ENCODE assay signal across 11 cellular contexts in the genomic region with DNA sequence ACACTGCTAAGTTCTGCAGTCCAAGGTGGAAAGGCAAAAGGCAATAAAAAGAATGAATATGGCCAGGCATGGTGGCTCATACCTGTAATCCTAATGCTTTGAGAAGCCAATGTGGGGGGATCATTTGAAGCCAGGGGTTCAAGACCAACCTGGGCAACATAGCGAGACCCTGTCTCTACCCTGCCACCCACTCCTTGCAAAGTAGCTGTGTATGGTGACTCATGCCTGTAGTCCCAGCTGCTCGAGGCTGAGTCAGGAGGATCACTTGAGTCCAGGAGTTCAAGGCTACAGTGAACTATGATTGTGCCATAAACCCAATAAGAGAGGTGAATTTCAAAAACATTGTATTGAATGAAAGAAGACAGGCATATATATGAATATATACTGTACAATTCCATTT. TPM values are rescaled to one million over a fixed set of nuclear protein-coding genes. Genes with fewer than 3 reads are reported as not detected.
DNase-seq lines count a peak whose midpoint lies in the region; ATAC-seq, FAIRE-seq and TF ChIP-seq lines count a peak whose summit lies in the region.
"Had no signal": no experiment of that assay in that cellular context is flagged by ENCODE, and none has a peak within 500 bp of the region (broad histone marks: within the 10 kb centered on the region; RNA-seq: fewer than 3 reads in every experiment).

No MANE protein-coding gene starts in this region.

- peaks cover 55% of the 10 kb centered on the region for H3K4me1 ChIP-seq in ACC112 (ENCODE audit: control insufficient read depth, insufficient read depth, low read length, unreplicated experiment)
- H3K4me1 ChIP-seq in HUES48 (ENCODE audit: control insufficient read depth, insufficient read depth, low read length), result peaks cover 39% of the 10 kb centered on the region
- peaks cover 68% of the 10 kb centered on the region for H3K4me1 ChIP-seq in HepG2 (ENCODE audit: insufficient read depth, low read length)

- H3K27me3 ChIP-seq in ACC112 (ENCODE audit: insufficient read depth, low read length) (no peaks in the 10 kb centered on the region), HUES48 (ENCODE audit: control insufficient read depth, insufficient read depth, low read length) (no peaks in the 10 kb centered on the region), HepG2 (ENCODE audit: control insufficient read depth in 1 of 2, insufficient read depth in 2 of 2, low read length in 2 of 2) (no peaks in the 10 kb centered on the region; a peak in 2 of 5 replicates)

- BruUV-seq in HepG2 (replicated peaks; lab: Mats Ljungman, UMichigan), result no TSS peak

- H3K9me3 ChIP-seq in HUES48 (ENCODE audit: control insufficient read depth, insufficient read depth, low read length) (no peaks in the 10 kb centered on the region), HepG2 (ENCODE audit: low read length) (no peaks in the 10 kb centered on the region)

- FAIRE-seq in HepG2 (lab: Jason Lieb, UNC), result peak; percentile 62
- FAIRE-seq: GM19239 had no signal

- H3K9me3 Mint-ChIP-seq in activated naive CD8-positive, alpha-beta T cell treated with anti-CD3 and anti-CD28 coated beads for 36 hours, result peaks cover 2% of the 10 kb centered on the region

- POLR2A ChIA-PET in HepG2 (lab: Yijun Ruan, JAX), result interaction anchor here (0.6 to 1.8 kb wide), 6 partner anchors 18 to 563 kb away, joined by 3 to 12 read pairs (median 4); a partner anchor contains a TSS

- TF ChIP-seq POLR2A in HepG2 (IDR thresholded peaks at IDR 0.05; ENCODE audit: insufficient read depth in 1 of 2, low read depth in 2 of 2, low read length in 2 of 2), result no peak

- peak overlapping the region; percentile 18 for H3K27ac Mint-ChIP-seq in activated naive CD8-positive, alpha-beta T cell treated with anti-CD3 and anti-CD28 coated beads for 36 hours

- no peak for TF ChIP-seq RAD21 in HepG2 (CRISPR knock-in tag; IDR thresholded peaks at IDR 0.05)

- peaks cover 66% of the 10 kb centered on the region for H3K4me1 Mint-ChIP-seq in activated naive CD8-positive, alpha-beta T cell treated with anti-CD3 and anti-CD28 coated beads for 36 hours

- H3K79me2 ChIP-seq in ACC112 (ENCODE audit: control insufficient read depth, insufficient read depth, low read length, unreplicated experiment) (peaks cover 72% of the 10 kb centered on the region), HepG2 (ENCODE audit: insufficient read depth, low read length) (peaks cover 79% of the 10 kb centered on the region)

- H3K36me3 ChIP-seq in ACC112 (ENCODE audit: insufficient read depth, low read length) (no peaks in the 10 kb centered on the region), HUES48 (ENCODE audit: control insufficient read depth, insufficient read depth, low read length) (0 out of 2 replicates have a peak, but pooled peaks cover 3% of the 10 kb centered on the region), HepG2 (replicated peaks in 1 of 2; ENCODE audit: control insufficient read depth in 1 of 2, insufficient read depth in 2 of 2, low read length in 2 of 2) (no peaks in the 10 kb centered on the region)

- TF ChIP-seq CTCF in HepG2 (CRISPR knock-in tag; IDR thresholded peaks at IDR 0.05), result no peak

- H3K4me3 ChIP-seq in ACC112 (ENCODE audit: low read depth, low read length) (peak overlapping the region; percentile 50), HUES48 (ENCODE audit: low read depth, low read length) (0 out of 2 replicates have a peak overlapping the region, but pooled peaks have one; percentile 88), HepG2 (replicated peaks in 1 of 3; ENCODE audit: insufficient read depth in 1 of 3, low read depth in 2 of 3, low read length in 3 of 3) (peak overlapping the region; percentile 90 to 96 (median 94))

- ATAC-seq in HepG2 (no peak), HG02588 (IDR thresholded peaks at IDR 0.05; ENCODE audit: unreplicated experiment) (no peak), HG03175 (IDR thresholded peaks at IDR 0.05; ENCODE audit: unreplicated experiment) (no peak)

- H3K27me3 Mint-ChIP-seq in activated naive CD8-positive, alpha-beta T cell treated with anti-CD3 and anti-CD28 coated beads for 36 hours, result no peaks in the 10 kb centered on the region

- H2AFZ ChIP-seq in ACC112 (ENCODE audit: low read length, unreplicated experiment) (no peak overlapping the region), HepG2 (ENCODE audit: low read length) (no peak overlapping the region)

- no peak overlapping the region for H3K27ac ChIP-seq in ACC112 (ENCODE audit: low read depth, low read length)
- no peak overlapping the region for H3K27ac ChIP-seq in HUES48 (ENCODE audit: low read depth, low read length)
- H3K27ac ChIP-seq in HepG2 (ENCODE audit: extremely low read length, insufficient read depth, low read length), result peak overlapping the region; percentile 65
- no peak overlapping the region for H3K27ac ChIP-seq in caudate nucleus (ENCODE audit: low read depth, low read length)

- CTCF ChIA-PET in HepG2 (lab: Yijun Ruan, JAX; ENCODE audit: low intra/inter-chr PET ratio, low total read pairs), result no interaction called here

- 17% methylated on average over 2 of the region's 2 CpGs for WGBS in HepG2 (ENCODE audit: low lambda C conversion rate)

- H3K36me3 Mint-ChIP-seq in activated naive CD8-positive, alpha-beta T cell treated with anti-CD3 and anti-CD28 coated beads for 36 hours, result peaks cover 28% of the 10 kb centered on the region

- H3K4me2 ChIP-seq in HepG2 (ENCODE audit: low read depth, low read length), result peak overlapping the region; percentile 91

- H4K20me1 ChIP-seq in HepG2 (ENCODE audit: insufficient read depth, low read length), result peaks cover 64% of the 10 kb centered on the region

- intact Hi-C loops in HepG2 (cut with micrococcal nuclease; ENCODE audit: unreplicated experiment), result loop anchor here (5.0 kb wide), 1 partner anchor 193 kb away; no protein-coding TSS in a partner anchor

- in situ Hi-C loops in HepG2 (cut with HindIII; ENCODE audit: extremely low pct_ligation_motif_present, low pct_unique_long_range_greater_than_20kb), result no loop called here

- TF ChIP-seq EP300 in HepG2 (IDR thresholded peaks at IDR 0.05; ENCODE audit: low read depth in 2 of 2, low read length in 2 of 2) (0 out of 4 replicates have a peak, but pooled peaks of 1 of the 2 experiments have one; percentile 37), HepG2 (CRISPR knock-in tag; IDR thresholded peaks at IDR 0.05; ENCODE audit: borderline replicate concordance) (no peak)

- H3K9ac ChIP-seq in HUES48 (ENCODE audit: low read depth, low read length) (no peak overlapping the region), HepG2 (ENCODE audit: insufficient read depth, low read depth, low read length) (peak overlapping the region; percentile 99)

- H3K4me3 Mint-ChIP-seq in activated naive CD8-positive, alpha-beta T cell treated with anti-CD3 and anti-CD28 coated beads for 36 hours, result peak overlapping the region; percentile 44

- no peak for DNase-seq in activated naive CD8-positive, alpha-beta T cell treated with anti-CD3 and anti-CD28 coated beads for 36 hours
- peak; percentile 71 for DNase-seq in HepG2 (ENCODE audit: low spot score)
- no peak for DNase-seq in caudate nucleus (lab: John Stamatoyannopoulos, UW)
- DNase-seq in T-helper 9 cell, result no peak
- DNase-seq: effector CD8-positive, alpha-beta T cell; midbrain had no signal

RNA-seq across cellular contexts. Expression of a gene that starts 2.4 kb away (rescaled TPM):
- 100 to 1,000 TPM; 234 to 235 TPM for total RNA-seq in activated naive CD8-positive, alpha-beta T cell treated with anti-CD3 and anti-CD28 coated beads for 36 hours
- 340 and 475 TPM in 2 replicates for total RNA-seq in HepG2 (2016; rRNA removed; fragmentation: Illumina TruSeq; extraction: Trizol)
- 118 and 121 TPM in 2 replicates for total RNA-seq in HepG2 (2016; cell fraction: cytosol; rRNA removed; fragmentation: Illumina TruSeq; extraction: Trizol; ENCODE audit: low read depth)
- 344 and 488 TPM in 2 replicates for total RNA-seq in HepG2 (2016; cell fraction: insoluble cytoplasmic fraction; rRNA removed; fragmentation: Illumina TruSeq; extraction: Trizol)
- 130 and 135 TPM in 2 replicates for total RNA-seq in HepG2 (2016; cell fraction: membrane; rRNA removed; fragmentation: Illumina TruSeq; extraction: Trizol)
- total RNA-seq in HepG2 (2016; cell fraction: nucleus; rRNA removed; fragmentation: Illumina TruSeq; extraction: Trizol), result 113 and 117 TPM in 2 replicates
- 238 and 265 TPM in 2 replicates for polyA plus RNA-seq in HepG2 (2011; rRNA removed)
- polyA plus RNA-seq in HepG2 (2011; cell fraction: cytosol; rRNA removed), result 202 and 250 TPM in 2 replicates
- polyA plus RNA-seq in HepG2 (2011; cell fraction: nucleus; rRNA removed), result 45.6 and 55.4 TPM in 2 replicates
- 212 and 213 TPM in 2 replicates for polyA plus RNA-seq in HepG2 (2012)
- polyA plus RNA-seq in HepG2 (2016; cell fraction: cytosol; fragmentation: Illumina TruSeq; extraction: Trizol; ENCODE audit: low read depth), result 96.0 and 108 TPM in 2 replicates
- polyA plus RNA-seq in HepG2 (2016; cell fraction: insoluble cytoplasmic fraction; fragmentation: Illumina TruSeq; extraction: Trizol; ENCODE audit: low read depth), result 470 and 496 TPM in 2 replicates
- 102 and 106 TPM in 2 replicates for polyA plus RNA-seq in HepG2 (2016; cell fraction: membrane; fragmentation: Illumina TruSeq; extraction: Trizol; ENCODE audit: low read depth)
- 168 and 175 TPM in 2 replicates for polyA plus RNA-seq in HepG2 (2016; cell fraction: nucleus; fragmentation: Illumina TruSeq; extraction: Trizol; ENCODE audit: insufficient read depth, low read depth)
- 114 and 173 TPM in 2 replicates for polyA minus RNA-seq in HepG2 (2011; rRNA and poly(A)+ RNA removed; ENCODE audit: low replicate concordance)
- polyA minus RNA-seq in HepG2 (2011; cell fraction: cytosol; rRNA and poly(A)+ RNA removed), result 94.2 and 95.6 TPM in 2 replicates
- polyA minus RNA-seq in HepG2 (2011; cell fraction: nucleus; rRNA and poly(A)+ RNA removed), result 30.6 and 55.3 TPM in 2 replicates

RNA-seq across cellular contexts. Expression of a gene that starts 16.8 kb away (rescaled TPM):
- total RNA-seq in activated naive CD8-positive, alpha-beta T cell treated with anti-CD3 and anti-CD28 coated beads for 36 hours, result 100 to 1,000 TPM; 316 to 321 TPM
- 277 and 357 TPM in 2 replicates for total RNA-seq in HepG2 (2016; rRNA removed; fragmentation: Illumina TruSeq; extraction: Trizol)
- total RNA-seq in HepG2 (2016; cell fraction: cytosol; rRNA removed; fragmentation: Illumina TruSeq; extraction: Trizol; ENCODE audit: low read depth), result 95.1 and 97.4 TPM in 2 replicates
- total RNA-seq in HepG2 (2016; cell fraction: insoluble cytoplasmic fraction; rRNA removed; fragmentation: Illumina TruSeq; extraction: Trizol), result 277 and 377 TPM in 2 replicates
- total RNA-seq in HepG2 (2016; cell fraction: membrane; rRNA removed; fragmentation: Illumina TruSeq; extraction: Trizol), result 78.5 and 96.6 TPM in 2 replicates
- 143 and 145 TPM in 2 replicates for total RNA-seq in HepG2 (2016; cell fraction: nucleus; rRNA removed; fragmentation: Illumina TruSeq; extraction: Trizol)
- polyA plus RNA-seq in HepG2 (2011; rRNA removed), result 243 and 261 TPM in 2 replicates
- 156 and 261 TPM in 2 replicates for polyA plus RNA-seq in HepG2 (2011; cell fraction: cytosol; rRNA removed)
- 65.4 and 82.9 TPM in 2 replicates for polyA plus RNA-seq in HepG2 (2011; cell fraction: nucleus; rRNA removed)
- polyA plus RNA-seq in HepG2 (2012), result 263 and 319 TPM in 2 replicates
- 53.2 and 57.8 TPM in 2 replicates for polyA plus RNA-seq in HepG2 (2016; cell fraction: cytosol; fragmentation: Illumina TruSeq; extraction: Trizol; ENCODE audit: low read depth)
- 305 and 333 TPM in 2 replicates for polyA plus RNA-seq in HepG2 (2016; cell fraction: insoluble cytoplasmic fraction; fragmentation: Illumina TruSeq; extraction: Trizol; ENCODE audit: low read depth)
- 53.7 and 63.8 TPM in 2 replicates for polyA plus RNA-seq in HepG2 (2016; cell fraction: membrane; fragmentation: Illumina TruSeq; extraction: Trizol; ENCODE audit: low read depth)
- 156 and 160 TPM in 2 replicates for polyA plus RNA-seq in HepG2 (2016; cell fraction: nucleus; fragmentation: Illumina TruSeq; extraction: Trizol; ENCODE audit: insufficient read depth, low read depth)
- polyA minus RNA-seq in HepG2 (2011; rRNA and poly(A)+ RNA removed; ENCODE audit: low replicate concordance), result 91.9 and 99.7 TPM in 2 replicates
- polyA minus RNA-seq in HepG2 (2011; cell fraction: cytosol; rRNA and poly(A)+ RNA removed), result 172 and 198 TPM in 2 replicates
- 130 and 202 TPM in 2 replicates for polyA minus RNA-seq in HepG2 (2011; cell fraction: nucleus; rRNA and poly(A)+ RNA removed)

RNA-seq across cellular contexts. Expression of a gene that starts 44.6 kb away (rescaled TPM):
- under 1 TPM; 0.60 to 0.82 TPM for total RNA-seq in activated naive CD8-positive, alpha-beta T cell treated with anti-CD3 and anti-CD28 coated beads for 36 hours
- 0.46 and 1.0 TPM in 2 replicates for total RNA-seq in HepG2 (2016; rRNA removed; fragmentation: Illumina TruSeq; extraction: Trizol)
- total RNA-seq in HepG2 (2016; cell fraction: cytosol; rRNA removed; fragmentation: Illumina TruSeq; extraction: Trizol; ENCODE audit: low read depth), result 0.35 and 1.3 TPM in 2 replicates
- total RNA-seq in HepG2 (2016; cell fraction: insoluble cytoplasmic fraction; rRNA removed; fragmentation: Illumina TruSeq; extraction: Trizol), result 0.97 and 0.98 TPM in 2 replicates
- total RNA-seq in HepG2 (2016; cell fraction: membrane; rRNA removed; fragmentation: Illumina TruSeq; extraction: Trizol), result 0.49 and 0.76 TPM in 2 replicates
- total RNA-seq in HepG2 (2016; cell fraction: nucleus; rRNA removed; fragmentation: Illumina TruSeq; extraction: Trizol), result 0.47 and 1.3 TPM in 2 replicates
- polyA plus RNA-seq in HepG2 (2011; rRNA removed), result 0.98 and 1.6 TPM in 2 replicates
- 1.0 and 1.4 TPM in 2 replicates for polyA plus RNA-seq in HepG2 (2011; cell fraction: cytosol; rRNA removed)
- 3.6 and 4.1 TPM in 2 replicates for polyA plus RNA-seq in HepG2 (2011; cell fraction: nucleus; rRNA removed)
- polyA plus RNA-seq in HepG2 (2012), result 2.6 and 3.3 TPM in 2 replicates
- polyA plus RNA-seq in HepG2 (2016; cell fraction: cytosol; fragmentation: Illumina TruSeq; extraction: Trizol; ENCODE audit: low read depth), result 0.16 and 0.17 TPM in 2 replicates
- polyA plus RNA-seq in HepG2 (2016; cell fraction: insoluble cytoplasmic fraction; fragmentation: Illumina TruSeq; extraction: Trizol; ENCODE audit: low read depth), result 0.60 and 0.63 TPM in 2 replicates
- 0.25 and 0.37 TPM in 2 replicates for polyA plus RNA-seq in HepG2 (2016; cell fraction: membrane; fragmentation: Illumina TruSeq; extraction: Trizol; ENCODE audit: low read depth)
- 1.1 and 1.2 TPM in 2 replicates for polyA plus RNA-seq in HepG2 (2016; cell fraction: nucleus; fragmentation: Illumina TruSeq; extraction: Trizol; ENCODE audit: insufficient read depth, low read depth)
- polyA minus RNA-seq in HepG2 (2011; rRNA and poly(A)+ RNA removed; ENCODE audit: low replicate concordance), result 0.75 and 0.82 TPM in 2 replicates
- polyA minus RNA-seq in HepG2 (2011; cell fraction: cytosol; rRNA and poly(A)+ RNA removed), result 0.89 and 0.97 TPM in 2 replicates
- 2.8 and 4.2 TPM in 2 replicates for polyA minus RNA-seq in HepG2 (2011; cell fraction: nucleus; rRNA and poly(A)+ RNA removed)
